Comparison of ENCODE assay signal across 1 cellular context in the genomic region with DNA sequence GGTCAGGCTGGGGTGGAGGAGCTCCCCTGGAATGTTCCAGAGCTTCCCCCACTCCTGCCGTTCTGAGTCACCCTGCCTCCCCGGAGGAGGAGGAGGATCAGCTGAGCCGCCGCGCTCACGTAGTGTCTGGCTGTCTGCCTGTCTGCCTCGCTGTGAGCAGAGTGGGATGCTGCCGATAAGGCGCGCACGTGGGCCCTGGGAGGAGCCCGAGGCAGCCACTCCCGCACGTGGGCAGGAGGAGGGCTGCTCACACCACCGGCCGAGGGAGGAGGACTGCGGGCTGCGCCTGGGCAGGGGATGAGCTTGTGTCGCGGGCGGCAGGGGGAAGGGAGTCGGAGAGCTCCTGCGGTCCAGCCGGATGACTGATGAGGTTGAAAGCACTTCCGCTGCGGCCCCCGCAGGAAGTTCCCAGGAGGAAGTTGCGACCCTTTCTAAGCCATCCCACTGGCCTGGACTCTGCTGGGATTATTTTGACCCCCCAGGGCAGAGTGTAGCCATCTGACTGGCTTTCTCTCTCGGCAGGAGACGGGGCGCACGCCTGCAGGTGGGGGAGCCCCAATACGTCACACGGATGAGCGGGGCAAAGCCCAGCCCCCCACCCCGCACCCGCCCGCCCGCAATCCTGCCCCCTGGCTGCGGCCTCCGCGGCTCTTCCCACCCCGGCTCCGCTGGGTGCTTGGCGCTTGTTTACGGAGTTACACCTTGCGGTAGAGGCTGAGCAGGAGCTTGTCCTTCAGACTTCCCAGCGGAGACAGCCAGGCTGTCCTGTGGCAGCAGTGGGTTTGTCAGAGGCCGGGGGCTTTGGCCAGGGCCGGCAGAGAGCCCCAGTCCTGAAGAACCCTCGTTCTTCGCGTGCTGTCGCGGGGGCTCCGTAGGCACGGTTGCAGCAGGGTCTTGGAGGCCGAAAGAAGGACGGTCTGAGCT.
A peak's percentile ranks its signal among the peaks of the same experiment; 100 is the strongest.
TF ChIP-seq lines count a peak whose summit lies in the region.

No MANE protein-coding gene starts in this region.

TF ChIP-seq in HepG2, 621 proteins besides CTCF, POLR2A, EP300 and RAD21 (continued from another document and continues in another):
- TF ChIP-seq, protein P1, sequence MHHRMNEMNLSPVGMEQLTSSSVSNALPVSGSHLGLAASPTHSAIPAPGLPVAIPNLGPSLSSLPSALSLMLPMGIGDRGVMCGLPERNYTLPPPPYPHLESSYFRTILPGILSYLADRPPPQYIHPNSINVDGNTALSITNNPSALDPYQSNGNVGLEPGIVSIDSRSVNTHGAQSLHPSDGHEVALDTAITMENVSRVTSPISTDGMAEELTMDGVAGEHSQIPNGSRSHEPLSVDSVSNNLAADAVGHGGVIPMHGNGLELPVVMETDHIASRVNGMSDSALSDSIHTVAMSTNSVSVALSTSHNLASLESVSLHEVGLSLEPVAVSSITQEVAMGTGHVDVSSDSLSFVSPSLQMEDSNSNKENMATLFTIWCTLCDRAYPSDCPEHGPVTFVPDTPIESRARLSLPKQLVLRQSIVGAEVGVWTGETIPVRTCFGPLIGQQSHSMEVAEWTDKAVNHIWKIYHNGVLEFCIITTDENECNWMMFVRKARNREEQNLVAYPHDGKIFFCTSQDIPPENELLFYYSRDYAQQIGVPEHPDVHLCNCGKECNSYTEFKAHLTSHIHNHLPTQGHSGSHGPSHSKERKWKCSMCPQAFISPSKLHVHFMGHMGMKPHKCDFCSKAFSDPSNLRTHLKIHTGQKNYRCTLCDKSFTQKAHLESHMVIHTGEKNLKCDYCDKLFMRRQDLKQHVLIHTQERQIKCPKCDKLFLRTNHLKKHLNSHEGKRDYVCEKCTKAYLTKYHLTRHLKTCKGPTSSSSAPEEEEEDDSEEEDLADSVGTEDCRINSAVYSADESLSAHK (CRISPR knock-in tag; IDR thresholded peaks at IDR 0.05; ENCODE audit: borderline replicate concordance): no peak
- TF ChIP-seq, protein P2, sequence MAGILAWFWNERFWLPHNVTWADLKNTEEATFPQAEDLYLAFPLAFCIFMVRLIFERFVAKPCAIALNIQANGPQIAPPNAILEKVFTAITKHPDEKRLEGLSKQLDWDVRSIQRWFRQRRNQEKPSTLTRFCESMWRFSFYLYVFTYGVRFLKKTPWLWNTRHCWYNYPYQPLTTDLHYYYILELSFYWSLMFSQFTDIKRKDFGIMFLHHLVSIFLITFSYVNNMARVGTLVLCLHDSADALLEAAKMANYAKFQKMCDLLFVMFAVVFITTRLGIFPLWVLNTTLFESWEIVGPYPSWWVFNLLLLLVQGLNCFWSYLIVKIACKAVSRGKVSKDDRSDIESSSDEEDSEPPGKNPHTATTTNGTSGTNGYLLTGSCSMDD (CRISPR knock-in tag; IDR thresholded peaks at IDR 0.05): no peak
- TF ChIP-seq, protein P3, sequence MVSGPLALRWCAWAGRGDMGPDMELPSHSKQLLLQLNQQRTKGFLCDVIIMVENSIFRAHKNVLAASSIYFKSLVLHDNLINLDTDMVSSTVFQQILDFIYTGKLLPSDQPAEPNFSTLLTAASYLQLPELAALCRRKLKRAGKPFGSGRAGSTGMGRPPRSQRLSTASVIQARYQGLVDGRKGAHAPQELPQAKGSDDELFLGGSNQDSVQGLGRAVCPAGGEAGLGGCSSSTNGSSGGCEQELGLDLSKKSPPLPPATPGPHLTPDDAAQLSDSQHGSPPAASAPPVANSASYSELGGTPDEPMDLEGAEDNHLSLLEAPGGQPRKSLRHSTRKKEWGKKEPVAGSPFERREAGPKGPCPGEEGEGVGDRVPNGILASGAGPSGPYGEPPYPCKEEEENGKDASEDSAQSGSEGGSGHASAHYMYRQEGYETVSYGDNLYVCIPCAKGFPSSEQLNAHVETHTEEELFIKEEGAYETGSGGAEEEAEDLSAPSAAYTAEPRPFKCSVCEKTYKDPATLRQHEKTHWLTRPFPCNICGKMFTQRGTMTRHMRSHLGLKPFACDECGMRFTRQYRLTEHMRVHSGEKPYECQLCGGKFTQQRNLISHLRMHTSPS (CRISPR knock-in tag; IDR thresholded peaks at IDR 0.05; ENCODE audit: low read depth): no peak; the same call in none of the 2 replicates
- TF ChIP-seq ZNF121 (CRISPR knock-in tag; IDR thresholded peaks at IDR 0.05) (peak; percentile 56; the same call in 1 of the 2 replicates), ZNF496 (CRISPR knock-in tag; IDR thresholded peaks at IDR 0.05; ENCODE audit: insufficient replicate concordance) (no peak), PAF1 (CRISPR knock-in tag; IDR thresholded peaks at IDR 0.05) (no peak), HMG20B (CRISPR knock-in tag; conservative IDR thresholded peaks at IDR 0.05) (no peak; the same call in 1 of the 2 replicates), NFATC3 (CRISPR knock-in tag; IDR thresholded peaks at IDR 0.05) (no peak), ZNF720 (CRISPR knock-in tag; IDR thresholded peaks at IDR 0.05) (no peak), SRSF4 (IDR thresholded peaks at IDR 0.05; ENCODE audit: low read depth, low read length, poor library complexity, severe bottlenecking) (no peak), EZH2 (conservative IDR thresholded peaks at IDR 0.05; ENCODE audit: low read depth, low read length) (no peak), CEBPB (IDR thresholded peaks at IDR 0.05; ENCODE audit: borderline replicate concordance, low read depth, low read length) (no peak), NCOA5 (CRISPR knock-in tag; IDR thresholded peaks at IDR 0.05) (no peak), ZNF160 (CRISPR knock-in tag; IDR thresholded peaks at IDR 0.05) (peak; percentile 70; the same call in 1 of the 2 replicates), ZNF441 (CRISPR knock-in tag; IDR thresholded peaks at IDR 0.05; ENCODE audit: borderline replicate concordance) (peak; percentile 74), KDM2A (CRISPR knock-in tag; IDR thresholded peaks at IDR 0.05; ENCODE audit: borderline replicate concordance, low read depth) (peak; percentile 94), HNRNPUL1 (IDR thresholded peaks at IDR 0.05; ENCODE audit: low read depth, low read length) (no peak), MEF2D (CRISPR knock-in tag; IDR thresholded peaks at IDR 0.05) (peak; percentile 64), ZNF562 (CRISPR knock-in tag; IDR thresholded peaks at IDR 0.05; ENCODE audit: borderline replicate concordance) (no peak), ZNF841 (CRISPR knock-in tag; IDR thresholded peaks at IDR 0.05; ENCODE audit: borderline replicate concordance) (no peak), ZNF124 (CRISPR knock-in tag; IDR thresholded peaks at IDR 0.05) (peak; percentile 68; the same call in 1 of the 2 replicates), ZSCAN21 (CRISPR knock-in tag; IDR thresholded peaks at IDR 0.05; ENCODE audit: borderline replicate concordance) (peak; percentile 92), ZNF24 (IDR thresholded peaks at IDR 0.05) (no peak), TAF15 (IDR thresholded peaks at IDR 0.05; ENCODE audit: low read depth, low read length, poor library complexity, severe bottlenecking) (no peak), ZNF30 (CRISPR knock-in tag; IDR thresholded peaks at IDR 0.05) (no peak), CHCHD3 (CRISPR knock-in tag; IDR thresholded peaks at IDR 0.05) (peak; percentile 76; the same call in 1 of the 2 replicates)
- TF ChIP-seq, protein P4, sequence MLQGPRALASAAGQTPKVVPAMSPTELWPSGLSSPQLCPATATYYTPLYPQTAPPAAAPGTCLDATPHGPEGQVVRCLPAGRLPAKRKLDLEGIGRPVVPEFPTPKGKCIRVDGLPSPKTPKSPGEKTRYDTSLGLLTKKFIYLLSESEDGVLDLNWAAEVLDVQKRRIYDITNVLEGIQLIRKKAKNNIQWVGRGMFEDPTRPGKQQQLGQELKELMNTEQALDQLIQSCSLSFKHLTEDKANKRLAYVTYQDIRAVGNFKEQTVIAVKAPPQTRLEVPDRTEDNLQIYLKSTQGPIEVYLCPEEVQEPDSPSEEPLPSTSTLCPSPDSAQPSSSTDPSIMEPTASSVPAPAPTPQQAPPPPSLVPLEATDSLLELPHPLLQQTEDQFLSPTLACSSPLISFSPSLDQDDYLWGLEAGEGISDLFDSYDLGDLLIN (CRISPR knock-in tag; IDR thresholded peaks at IDR 0.05; ENCODE audit: borderline replicate concordance): no peak
- TF ChIP-seq, protein P5, sequence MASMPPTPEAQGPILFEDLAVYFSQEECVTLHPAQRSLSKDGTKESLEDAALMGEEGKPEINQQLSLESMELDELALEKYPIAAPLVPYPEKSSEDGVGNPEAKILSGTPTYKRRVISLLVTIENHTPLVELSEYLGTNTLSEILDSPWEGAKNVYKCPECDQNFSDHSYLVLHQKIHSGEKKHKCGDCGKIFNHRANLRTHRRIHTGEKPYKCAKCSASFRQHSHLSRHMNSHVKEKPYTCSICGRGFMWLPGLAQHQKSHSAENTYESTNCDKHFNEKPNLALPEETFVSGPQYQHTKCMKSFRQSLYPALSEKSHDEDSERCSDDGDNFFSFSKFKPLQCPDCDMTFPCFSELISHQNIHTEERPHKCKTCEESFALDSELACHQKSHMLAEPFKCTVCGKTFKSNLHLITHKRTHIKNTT (CRISPR knock-in tag; IDR thresholded peaks at IDR 0.05): no peak
- TF ChIP-seq, protein P6, sequence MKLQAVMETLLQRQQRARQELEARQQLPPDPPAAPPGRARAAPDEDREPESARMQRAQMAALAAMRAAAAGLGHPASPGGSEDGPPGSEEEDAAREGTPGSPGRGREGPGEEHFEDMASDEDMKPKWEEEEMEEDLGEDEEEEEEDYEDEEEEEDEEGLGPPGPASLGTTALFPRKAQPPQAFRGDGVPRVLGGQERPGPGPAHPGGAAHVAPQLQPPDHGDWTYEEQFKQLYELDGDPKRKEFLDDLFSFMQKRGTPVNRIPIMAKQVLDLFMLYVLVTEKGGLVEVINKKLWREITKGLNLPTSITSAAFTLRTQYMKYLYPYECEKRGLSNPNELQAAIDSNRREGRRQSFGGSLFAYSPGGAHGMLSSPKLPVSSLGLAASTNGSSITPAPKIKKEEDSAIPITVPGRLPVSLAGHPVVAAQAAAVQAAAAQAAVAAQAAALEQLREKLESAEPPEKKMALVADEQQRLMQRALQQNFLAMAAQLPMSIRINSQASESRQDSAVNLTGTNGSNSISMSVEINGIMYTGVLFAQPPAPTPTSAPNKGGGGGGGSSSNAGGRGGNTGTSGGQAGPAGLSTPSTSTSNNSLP (IDR thresholded peaks at IDR 0.05; ENCODE audit: low read depth, low read length): no peak
- TF ChIP-seq, protein P7, sequence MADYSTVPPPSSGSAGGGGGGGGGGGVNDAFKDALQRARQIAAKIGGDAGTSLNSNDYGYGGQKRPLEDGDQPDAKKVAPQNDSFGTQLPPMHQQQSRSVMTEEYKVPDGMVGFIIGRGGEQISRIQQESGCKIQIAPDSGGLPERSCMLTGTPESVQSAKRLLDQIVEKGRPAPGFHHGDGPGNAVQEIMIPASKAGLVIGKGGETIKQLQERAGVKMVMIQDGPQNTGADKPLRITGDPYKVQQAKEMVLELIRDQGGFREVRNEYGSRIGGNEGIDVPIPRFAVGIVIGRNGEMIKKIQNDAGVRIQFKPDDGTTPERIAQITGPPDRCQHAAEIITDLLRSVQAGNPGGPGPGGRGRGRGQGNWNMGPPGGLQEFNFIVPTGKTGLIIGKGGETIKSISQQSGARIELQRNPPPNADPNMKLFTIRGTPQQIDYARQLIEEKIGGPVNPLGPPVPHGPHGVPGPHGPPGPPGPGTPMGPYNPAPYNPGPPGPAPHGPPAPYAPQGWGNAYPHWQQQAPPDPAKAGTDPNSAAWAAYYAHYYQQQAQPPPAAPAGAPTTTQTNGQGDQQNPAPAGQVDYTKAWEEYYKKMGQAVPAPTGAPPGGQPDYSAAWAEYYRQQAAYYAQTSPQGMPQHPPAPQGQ (CRISPR knock-in tag; IDR thresholded peaks at IDR 0.05; ENCODE audit: borderline replicate concordance): no peak
- TF ChIP-seq, protein P8, sequence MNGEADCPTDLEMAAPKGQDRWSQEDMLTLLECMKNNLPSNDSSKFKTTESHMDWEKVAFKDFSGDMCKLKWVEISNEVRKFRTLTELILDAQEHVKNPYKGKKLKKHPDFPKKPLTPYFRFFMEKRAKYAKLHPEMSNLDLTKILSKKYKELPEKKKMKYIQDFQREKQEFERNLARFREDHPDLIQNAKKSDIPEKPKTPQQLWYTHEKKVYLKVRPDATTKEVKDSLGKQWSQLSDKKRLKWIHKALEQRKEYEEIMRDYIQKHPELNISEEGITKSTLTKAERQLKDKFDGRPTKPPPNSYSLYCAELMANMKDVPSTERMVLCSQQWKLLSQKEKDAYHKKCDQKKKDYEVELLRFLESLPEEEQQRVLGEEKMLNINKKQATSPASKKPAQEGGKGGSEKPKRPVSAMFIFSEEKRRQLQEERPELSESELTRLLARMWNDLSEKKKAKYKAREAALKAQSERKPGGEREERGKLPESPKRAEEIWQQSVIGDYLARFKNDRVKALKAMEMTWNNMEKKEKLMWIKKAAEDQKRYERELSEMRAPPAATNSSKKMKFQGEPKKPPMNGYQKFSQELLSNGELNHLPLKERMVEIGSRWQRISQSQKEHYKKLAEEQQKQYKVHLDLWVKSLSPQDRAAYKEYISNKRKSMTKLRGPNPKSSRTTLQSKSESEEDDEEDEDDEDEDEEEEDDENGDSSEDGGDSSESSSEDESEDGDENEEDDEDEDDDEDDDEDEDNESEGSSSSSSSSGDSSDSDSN (CRISPR knock-in tag; IDR thresholded peaks at IDR 0.05): peak; percentile 100
- TF ChIP-seq, protein P9, sequence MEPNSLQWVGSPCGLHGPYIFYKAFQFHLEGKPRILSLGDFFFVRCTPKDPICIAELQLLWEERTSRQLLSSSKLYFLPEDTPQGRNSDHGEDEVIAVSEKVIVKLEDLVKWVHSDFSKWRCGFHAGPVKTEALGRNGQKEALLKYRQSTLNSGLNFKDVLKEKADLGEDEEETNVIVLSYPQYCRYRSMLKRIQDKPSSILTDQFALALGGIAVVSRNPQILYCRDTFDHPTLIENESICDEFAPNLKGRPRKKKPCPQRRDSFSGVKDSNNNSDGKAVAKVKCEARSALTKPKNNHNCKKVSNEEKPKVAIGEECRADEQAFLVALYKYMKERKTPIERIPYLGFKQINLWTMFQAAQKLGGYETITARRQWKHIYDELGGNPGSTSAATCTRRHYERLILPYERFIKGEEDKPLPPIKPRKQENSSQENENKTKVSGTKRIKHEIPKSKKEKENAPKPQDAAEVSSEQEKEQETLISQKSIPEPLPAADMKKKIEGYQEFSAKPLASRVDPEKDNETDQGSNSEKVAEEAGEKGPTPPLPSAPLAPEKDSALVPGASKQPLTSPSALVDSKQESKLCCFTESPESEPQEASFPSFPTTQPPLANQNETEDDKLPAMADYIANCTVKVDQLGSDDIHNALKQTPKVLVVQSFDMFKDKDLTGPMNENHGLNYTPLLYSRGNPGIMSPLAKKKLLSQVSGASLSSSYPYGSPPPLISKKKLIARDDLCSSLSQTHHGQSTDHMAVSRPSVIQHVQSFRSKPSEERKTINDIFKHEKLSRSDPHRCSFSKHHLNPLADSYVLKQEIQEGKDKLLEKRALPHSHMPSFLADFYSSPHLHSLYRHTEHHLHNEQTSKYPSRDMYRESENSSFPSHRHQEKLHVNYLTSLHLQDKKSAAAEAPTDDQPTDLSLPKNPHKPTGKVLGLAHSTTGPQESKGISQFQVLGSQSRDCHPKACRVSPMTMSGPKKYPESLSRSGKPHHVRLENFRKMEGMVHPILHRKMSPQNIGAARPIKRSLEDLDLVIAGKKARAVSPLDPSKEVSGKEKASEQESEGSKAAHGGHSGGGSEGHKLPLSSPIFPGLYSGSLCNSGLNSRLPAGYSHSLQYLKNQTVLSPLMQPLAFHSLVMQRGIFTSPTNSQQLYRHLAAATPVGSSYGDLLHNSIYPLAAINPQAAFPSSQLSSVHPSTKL (CRISPR knock-in tag; IDR thresholded peaks at IDR 0.05): peak; percentile 85
